14 cellular contexts compared by ENCODE assay signal in the genomic region with DNA sequence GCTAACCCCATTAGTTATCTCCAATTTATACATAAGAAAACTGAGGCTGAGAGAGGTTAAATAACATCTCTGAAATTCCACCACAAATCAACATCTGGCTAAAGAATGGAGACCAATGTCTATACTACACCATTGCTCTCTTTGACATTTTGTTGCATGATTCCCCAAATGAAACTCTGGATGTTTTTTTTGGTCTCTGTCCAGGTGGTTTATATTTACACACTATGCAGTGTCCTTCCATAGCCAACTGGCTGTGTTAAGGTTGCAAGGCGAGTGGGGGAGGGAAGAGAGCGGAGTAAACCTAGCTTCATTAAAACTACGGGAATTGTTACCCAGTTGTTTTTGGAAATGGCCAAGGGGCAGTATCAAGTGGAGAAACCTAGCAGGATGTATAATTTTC.
"Had no signal": no experiment of that assay in that cellular context is flagged by ENCODE, and none has a peak within 500 bp of the region (broad histone marks: within the 10 kb centered on the region; RNA-seq: fewer than 3 reads in every experiment).

No MANE protein-coding gene starts in this region.

- DNase-seq: activated CD4-positive, alpha-beta T cell treated with anti-CD3 and anti-CD28 coated beads, Interleukin-2, amount 50 U/mL, for 1 hour; activated CD4-positive, CD25-positive, alpha-beta regulatory T cell; activated naive CD4-positive, alpha-beta T cell treated with anti-CD3 and anti-CD28 coated beads, Interleukin-2, amount 50 U/mL, for 16 hours; activated T-cell treated with anti-CD3 and anti-CD28 coated beads for 4 hours; cerebellar nuclear complex; pancreas; stimulated activated CD4-positive, alpha-beta T cell treated with anti-CD3 and anti-CD28 coated beads, Interleukin-15, amount 100 ng/mL, for 24 hours; stimulated activated CD4-positive, alpha-beta T cell treated with anti-CD3 and anti-CD28 coated beads, Interleukin-4, amount 100 ng/mL, for 24 hours; T-helper 17 cell had no signal

- H3K9me3 Mint-ChIP-seq: activated T-helper 2 cell treated with anti-CD3 and anti-CD28 coated beads, Interferon-gamma antibody, Interleukin-2, Interleukin-4, amounts not matched to agents 10 μg/mL and 5 μg/mL and 100 μg/mL, durations not matched to agents 14 hours and 24 hours and 36 hours; brain; neural crest cell; stimulated activated naive CD8-positive, alpha-beta T cell treated with anti-CD3 and anti-CD28 coated beads, Interleukin-15, Interleukin-2, amounts not matched to agents 100 ng/mL and 50 ng/mL, for 24 hours had no signal

- H3K4me1 Mint-ChIP-seq: brain, neural crest cell, T-helper 17 cell had no signal

- H3K4me3 Mint-ChIP-seq: brain; neural crest cell; stimulated activated naive CD8-positive, alpha-beta T cell treated with anti-CD3 and anti-CD28 coated beads, Interleukin-15, Interleukin-2, amounts not matched to agents 100 ng/mL and 50 ng/mL, for 24 hours; T-helper 17 cell had no signal

- ATAC-seq: esophagus mucosa, pancreas, T-helper 17 cell had no signal

- H3K27ac Mint-ChIP-seq: activated T-helper 2 cell treated with anti-CD3 and anti-CD28 coated beads, Interferon-gamma antibody, Interleukin-2, Interleukin-4, amounts not matched to agents 10 μg/mL and 5 μg/mL and 100 μg/mL, durations not matched to agents 14 hours and 24 hours and 36 hours; brain; stimulated activated naive CD8-positive, alpha-beta T cell treated with anti-CD3 and anti-CD28 coated beads, Interleukin-15, Interleukin-2, amounts not matched to agents 100 ng/mL and 50 ng/mL, for 24 hours; T-helper 17 cell had no signal
